ENCODE assay signal across 1 cellular context in the genomic region with DNA sequence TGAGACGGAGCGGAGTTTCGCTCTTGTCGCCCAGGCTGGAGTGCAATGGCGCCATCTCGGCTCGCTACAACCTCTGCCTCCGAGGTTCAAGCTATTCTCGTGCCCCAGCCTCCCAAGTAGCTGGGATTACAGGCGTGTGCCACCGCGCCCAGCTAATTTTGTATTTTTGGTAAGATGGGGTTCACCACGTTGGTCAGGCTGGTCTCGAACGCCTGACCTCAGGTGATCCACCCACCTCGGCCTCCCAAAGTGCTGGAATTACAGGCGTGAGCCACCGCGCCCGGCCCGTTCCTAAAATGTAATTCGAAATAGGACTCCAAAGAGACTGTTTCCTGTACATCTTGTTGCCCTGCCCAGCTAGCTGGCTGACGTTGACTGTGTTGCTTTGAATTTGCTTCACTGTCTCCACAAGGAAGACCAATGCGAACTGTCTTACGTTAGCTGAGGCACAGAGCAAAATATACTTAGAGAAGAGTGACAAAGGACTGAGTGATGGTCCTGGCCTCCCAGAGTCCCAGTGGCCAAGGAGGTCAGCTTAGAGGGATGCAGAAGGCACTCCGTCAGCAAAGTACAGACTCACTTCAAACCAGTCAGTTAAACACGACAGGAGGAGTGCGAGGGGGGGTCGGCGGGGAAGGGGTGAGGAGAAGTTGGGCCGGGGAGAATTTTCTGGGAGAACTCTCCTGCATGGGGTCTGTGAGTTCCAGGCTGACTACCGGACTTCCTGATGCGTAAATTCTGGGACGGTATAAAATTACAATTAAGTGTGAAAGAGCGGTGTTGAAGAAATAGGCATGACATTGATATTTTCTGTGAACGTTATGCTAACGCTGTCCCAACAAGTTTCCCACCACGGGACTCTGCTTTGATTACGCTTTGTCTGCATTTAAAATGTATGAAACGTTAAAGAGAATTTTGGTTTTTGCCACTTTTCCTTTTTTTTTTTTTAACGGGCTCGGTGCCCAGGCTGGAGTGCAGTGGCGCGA.
TF ChIP-seq lines count a peak whose summit lies in the region.

No MANE protein-coding gene starts in this region.

TF ChIP-seq in HepG2, 621 proteins besides CTCF, POLR2A, EP300 and RAD21 (continued from another document):
- no peak for TF ChIP-seq ZBTB1 (CRISPR knock-in tag; IDR thresholded peaks at IDR 0.05; ENCODE audit: borderline replicate concordance)
- TF ChIP-seq PLRG1 (conservative IDR thresholded peaks at IDR 0.05), result no peak
- TF ChIP-seq, protein P1, sequence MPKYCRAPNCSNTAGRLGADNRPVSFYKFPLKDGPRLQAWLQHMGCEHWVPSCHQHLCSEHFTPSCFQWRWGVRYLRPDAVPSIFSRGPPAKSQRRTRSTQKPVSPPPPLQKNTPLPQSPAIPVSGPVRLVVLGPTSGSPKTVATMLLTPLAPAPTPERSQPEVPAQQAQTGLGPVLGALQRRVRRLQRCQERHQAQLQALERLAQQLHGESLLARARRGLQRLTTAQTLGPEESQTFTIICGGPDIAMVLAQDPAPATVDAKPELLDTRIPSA (CRISPR knock-in tag; IDR thresholded peaks at IDR 0.05; ENCODE audit: borderline replicate concordance), result no peak
- TF ChIP-seq SALL2 (CRISPR knock-in tag; IDR thresholded peaks at IDR 0.05), result no peak
- no peak for TF ChIP-seq HDAC1 (CRISPR knock-in tag; IDR thresholded peaks at IDR 0.05)
- no peak for TF ChIP-seq MYC (CRISPR knock-in tag; IDR thresholded peaks at IDR 0.05; ENCODE audit: borderline replicate concordance)
- TF ChIP-seq PHF20 (CRISPR knock-in tag; IDR thresholded peaks at IDR 0.05), result no peak
- no peak for TF ChIP-seq ZBTB3 (CRISPR knock-in tag; IDR thresholded peaks at IDR 0.05; ENCODE audit: borderline replicate concordance, low read depth)
- TF ChIP-seq ZNF883 (CRISPR knock-in tag; IDR thresholded peaks at IDR 0.05; ENCODE audit: not compliant biosample characterization), result no peak
- TF ChIP-seq TARDBP (CRISPR knock-in tag; IDR thresholded peaks at IDR 0.05), result no peak
- TF ChIP-seq, protein P2, sequence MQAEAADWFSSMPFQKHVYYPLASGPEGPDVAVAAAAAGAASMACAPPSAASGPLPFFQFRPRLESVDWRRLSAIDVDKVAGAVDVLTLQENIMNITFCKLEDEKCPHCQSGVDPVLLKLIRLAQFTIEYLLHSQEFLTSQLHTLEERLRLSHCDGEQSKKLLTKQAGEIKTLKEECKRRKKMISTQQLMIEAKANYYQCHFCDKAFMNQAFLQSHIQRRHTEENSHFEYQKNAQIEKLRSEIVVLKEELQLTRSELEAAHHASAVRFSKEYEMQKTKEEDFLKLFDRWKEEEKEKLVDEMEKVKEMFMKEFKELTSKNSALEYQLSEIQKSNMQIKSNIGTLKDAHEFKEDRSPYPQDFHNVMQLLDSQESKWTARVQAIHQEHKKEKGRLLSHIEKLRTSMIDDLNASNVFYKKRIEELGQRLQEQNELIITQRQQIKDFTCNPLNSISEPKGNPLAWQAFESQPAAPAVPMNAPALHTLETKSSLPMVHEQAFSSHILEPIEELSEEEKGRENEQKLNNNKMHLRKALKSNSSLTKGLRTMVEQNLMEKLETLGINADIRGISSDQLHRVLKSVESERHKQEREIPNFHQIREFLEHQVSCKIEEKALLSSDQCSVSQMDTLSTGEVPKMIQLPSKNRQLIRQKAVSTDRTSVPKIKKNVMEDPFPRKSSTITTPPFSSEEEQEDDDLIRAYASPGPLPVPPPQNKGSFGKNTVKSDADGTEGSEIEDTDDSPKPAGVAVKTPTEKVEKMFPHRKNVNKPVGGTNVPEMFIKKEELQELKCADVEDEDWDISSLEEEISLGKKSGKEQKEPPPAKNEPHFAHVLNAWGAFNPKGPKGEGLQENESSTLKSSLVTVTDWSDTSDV (CRISPR knock-in tag; IDR thresholded peaks at IDR 0.05), result no peak
